1 cellular context compared by ENCODE assay signal in genomic region chr1:226732856-226733291, GRCh38.
TF ChIP-seq lines count a peak whose summit lies in the region.

No MANE protein-coding gene starts in this region.

TF ChIP-seq in HepG2, 621 proteins besides CTCF, POLR2A, EP300 and RAD21:
- no peak for TF ChIP-seq SATB2 (CRISPR knock-in tag; IDR thresholded peaks at IDR 0.05)
- TF ChIP-seq CHD4 (IDR thresholded peaks at IDR 0.05; ENCODE audit: borderline replicate concordance, low read length), result no peak
- TF ChIP-seq CENPBD1 (CRISPR knock-in tag; IDR thresholded peaks at IDR 0.05; ENCODE audit: borderline replicate concordance, low read depth), result no peak
- TF ChIP-seq PAX8 (CRISPR knock-in tag; IDR thresholded peaks at IDR 0.05; ENCODE audit: borderline replicate concordance), result no peak
- TF ChIP-seq NRL (CRISPR knock-in tag; IDR thresholded peaks at IDR 0.05; ENCODE audit: borderline replicate concordance), result no peak
- TF ChIP-seq MBNL3 (CRISPR knock-in tag; conservative IDR thresholded peaks at IDR 0.05), result no peak
- no peak for TF ChIP-seq ZKSCAN8 (CRISPR knock-in tag; IDR thresholded peaks at IDR 0.05; ENCODE audit: borderline replicate concordance)
- TF ChIP-seq ZNF839 (CRISPR knock-in tag; IDR thresholded peaks at IDR 0.05; ENCODE audit: borderline replicate concordance), result no peak
- no peak for TF ChIP-seq ZMYM2 (CRISPR knock-in tag; IDR thresholded peaks at IDR 0.05)
- TF ChIP-seq ZNF879 (CRISPR knock-in tag; IDR thresholded peaks at IDR 0.05), result no peak
- no peak for TF ChIP-seq ZNF546 (CRISPR knock-in tag; conservative IDR thresholded peaks at IDR 0.05)
